In genomic region chr2:96527990-96528679, GRCh38 we compare ENCODE assay signal across 8 cellular contexts. TPM values are rescaled to one million over a fixed set of nuclear protein-coding genes. Genes with fewer than 3 reads are reported as not detected.
DNase-seq lines count a peak whose midpoint lies in the region; ATAC-seq and TF ChIP-seq lines count a peak whose summit lies in the region.

No MANE protein-coding gene starts in this region.

- no peak overlapping the region for H2AK5ac ChIP-seq in IMR-90 (ENCODE audit: low read depth, low read length)

- 40% methylated on average over 4 of the region's 13 CpGs; no CpG with 5 or more reads in 1 of the 2 experiments for WGBS in IMR-90 (ENCODE audit: extremely low coverage in 2 of 2, insufficient read length in 1 of 2), 2 experiments
- WGBS in psoas muscle, 3 donors: 15 to 24% (median 20%) methylated on average over 13 of the region's 13 CpGs

- H3K36me3 ChIP-seq in IMR-90 (ENCODE audit: control insufficient read depth, insufficient read depth, low read length) (no peaks in the 10 kb centered on the region), psoas muscle (ENCODE audit: insufficient read depth in 1 of 2, low read depth in 1 of 2) (no peaks in the 10 kb centered on the region)

- peak overlapping the region; percentile 6 for H2AK9ac ChIP-seq in IMR-90 (replicated peaks; ENCODE audit: low read depth, low read length, poor library complexity)

- H2BK120ac ChIP-seq in IMR-90 (ENCODE audit: low read depth, low read length): peak overlapping the region; percentile 3

- CTCF ChIA-PET in IMR-90 (lab: Yijun Ruan, JAX): interaction anchor here (1.0 kb wide), 1 partner anchor 16 kb away, joined by 3 read pairs; no protein-coding TSS in a partner anchor

- dilution Hi-C loops in IMR-90 (cut with HindIII; ENCODE audit: low sequenced_read_pairs, unreplicated experiment): no loop called here

- H3K27me3 ChIP-seq in IMR-90 (ENCODE audit: control insufficient read depth, insufficient read depth, low read length): peaks cover 20% of the 10 kb centered on the region
- H3K27me3 ChIP-seq in psoas muscle (ENCODE audit: insufficient read depth in 3 of 3, low read length in 2 of 3): no peaks in the 10 kb centered on the region

- intact Hi-C loops in IMR-90 (cut with micrococcal nuclease) (no loop called here), psoas muscle (cut with DNase I) (loop anchor here in 1 of 2 donors (1.0 kb wide), 1 partner anchor 12 kb away; no protein-coding TSS in a partner anchor)

- peaks cover 9% of the 10 kb centered on the region for H3K9me1 ChIP-seq in IMR-90 (ENCODE audit: insufficient read depth, low read length)

- no peak for TF ChIP-seq RAD21 in IMR-90 (IDR thresholded peaks at IDR 0.05; ENCODE audit: low read length)

- peak overlapping the region; percentile 64 for H2AFZ ChIP-seq in IMR-90 (replicated peaks; ENCODE audit: low read length, poor library complexity)

- no peaks in the 10 kb centered on the region for H4K20me1 ChIP-seq in IMR-90 (ENCODE audit: insufficient read depth, low read length)

- in situ Hi-C loops in IMR-90 (cut with MboI; ENCODE audit: low sequenced_read_pairs): no loop called here

- peak overlapping the region; percentile 36 for H4K5ac ChIP-seq in IMR-90 (ENCODE audit: low read depth, low read length)

- no peaks in the 10 kb centered on the region for H3K9me3 ChIP-seq in IMR-90 (ENCODE audit: control insufficient read depth, insufficient read depth, low read length)
- no peaks in the 10 kb centered on the region for H3K9me3 ChIP-seq in psoas muscle

- TF ChIP-seq CTCF in AG09309 (IDR thresholded peaks at IDR 0.05; ENCODE audit: control insufficient read depth, insufficient read depth, low read depth, low read length, missing control alignments): no peak
- no peak for TF ChIP-seq CTCF in IMR-90 (conservative IDR thresholded peaks at IDR 0.05; ENCODE audit: low read depth, low read length)
- TF ChIP-seq CTCF in foreskin fibroblast (IDR thresholded peaks at IDR 0.05; ENCODE audit: low read depth, low read length): no peak
- no peak for TF ChIP-seq CTCF in psoas muscle (IDR thresholded peaks at IDR 0.05)

- peak overlapping the region; percentile 43 for H3K4ac ChIP-seq in IMR-90 (ENCODE audit: low read depth, low read length)

- no peak for TF ChIP-seq POLR2A in IMR-90 (IDR thresholded peaks at IDR 0.05; ENCODE audit: low read depth, low read length)

- no peaks in the 10 kb centered on the region; a peak in 1 of 4 replicates for H3K79me1 ChIP-seq in IMR-90 (ENCODE audit: low read depth in 1 of 2, low read length in 2 of 2)

- peak overlapping the region; percentile 46; the same call in 1 of the 2 replicates for H3K27ac ChIP-seq in IMR-90 (ENCODE audit: insufficient read depth, low read length)
- H3K27ac ChIP-seq in psoas muscle: peak overlapping the region; percentile 81

- DNase-seq in AG09309 (ENCODE audit: low read depth): no peak
- peak; percentile 60 for DNase-seq in IMR-90
- peak; percentile 42 for DNase-seq in activated T-cell treated with anti-CD3 and anti-CD28 coated beads for 4 hours
- DNase-seq in foreskin fibroblast: peak; percentile 24 to 60
- peak; percentile 49 to 71 for DNase-seq in psoas muscle
- no peak for DNase-seq in NCI-H2227 treated with DMSO at 0.1 percent for 48 hours (lab: John Stamatoyannopoulos, UW)

- ATAC-seq in IMR-90 (ENCODE audit: low read depth) (peak; percentile 5; the same call in 1 of the 2 replicates), psoas muscle (peak in 2 of 4 donors; percentile 15 to 38), GM21723 (IDR thresholded peaks at IDR 0.05; ENCODE audit: unreplicated experiment) (no peak), GM21737 (IDR thresholded peaks at IDR 0.05; ENCODE audit: unreplicated experiment) (no peak)

- BruUV-seq in IMR-90 (replicated peaks; lab: Mats Ljungman, UMichigan): no TSS peak

- no peak overlapping the region for H2BK20ac ChIP-seq in IMR-90 (ENCODE audit: low read depth, low read length)

- peak overlapping the region; percentile 40 for H3K4me3 ChIP-seq in AG09309 (ENCODE audit: control insufficient read depth, low read depth, low read length)
- peak overlapping the region; percentile 25; the same call in 1 of the 2 replicates for H3K4me3 ChIP-seq in IMR-90 (ENCODE audit: insufficient read depth, low read depth, low read length)
- peak overlapping the region; percentile 23 to 27 for H3K4me3 ChIP-seq in foreskin fibroblast (ENCODE audit: low read depth in 1 of 2, low read length in 2 of 2)
- peak overlapping the region; percentile 68 for H3K4me3 ChIP-seq in psoas muscle

- peak overlapping the region; percentile 90 for H3K4me2 ChIP-seq in IMR-90 (ENCODE audit: low read depth, low read length)

- no peak overlapping the region for H3K14ac ChIP-seq in IMR-90 (replicated peaks; ENCODE audit: low read depth, low read length)

- no peak overlapping the region for H2BK15ac ChIP-seq in IMR-90 (ENCODE audit: low read depth, low read length)

- no peak overlapping the region; the same call in 1 of the 2 replicates for H4K91ac ChIP-seq in IMR-90 (ENCODE audit: insufficient read depth, low read depth, low read length)

- no peak overlapping the region for H3K56ac ChIP-seq in IMR-90 (ENCODE audit: extremely low read depth, insufficient read depth, low read length)

- H2BK5ac ChIP-seq in IMR-90 (ENCODE audit: low read depth, low read length, poor library complexity, severe bottlenecking): no peak overlapping the region

- peak overlapping the region in 1 of 2 experiments; percentile 61; a peak in 3 of 4 replicates for H4K8ac ChIP-seq in IMR-90 (ENCODE audit: low read depth in 2 of 2, low read length in 2 of 2)

- peak overlapping the region; percentile 38; the same call in 1 of the 2 replicates for H3K18ac ChIP-seq in IMR-90 (ENCODE audit: low read depth, low read length)

- H3K4me1 ChIP-seq in IMR-90 (ENCODE audit: control insufficient read depth, insufficient read depth, low read length): peaks cover 29% of the 10 kb centered on the region
- peaks cover 41% of the 10 kb centered on the region for H3K4me1 ChIP-seq in psoas muscle

- H3K23ac ChIP-seq in IMR-90 (ENCODE audit: low read depth, low read length): 0 out of 2 replicates have a peak overlapping the region, but pooled peaks have one; percentile 17

- POLR2A ChIA-PET in IMR-90 (lab: Charles Lee; ENCODE audit: unreplicated experiment): no interaction called here

- H3K9ac ChIP-seq in IMR-90 (ENCODE audit: low read depth, low read length): peak overlapping the region; percentile 36

TF ChIP-seq in IMR-90, 13 proteins besides CTCF, POLR2A, EP300 and RAD21:
- no peak for TF ChIP-seq SMC3 (IDR thresholded peaks at IDR 0.05; ENCODE audit: low read depth, low read length)
- TF ChIP-seq ELK1 (IDR thresholded peaks at IDR 0.05; ENCODE audit: borderline replicate concordance, low read depth, low read length): no peak
- peak; percentile 48; the same call in 1 of the 2 replicates for TF ChIP-seq CEBPB (IDR thresholded peaks at IDR 0.05; ENCODE audit: low read depth, low read length)
- TF ChIP-seq BHLHE40 (IDR thresholded peaks at IDR 0.05; ENCODE audit: low read depth, low read length): 0 out of 2 replicates have a peak, but pooled peaks have one; percentile 11
- TF ChIP-seq FOS (IDR thresholded peaks at IDR 0.05; ENCODE audit: low read depth, low read length): no peak

RNA-seq across cellular contexts. Expression of gene ARID5A, which starts 8.4 kb away (rescaled TPM):
- 2.2 and 2.3 TPM in 2 replicates for total RNA-seq in IMR-90 (2012; rRNA removed)
- 6.7 and 7.2 TPM in 2 replicates for polyA plus RNA-seq in IMR-90 (2012; rRNA removed)
- 4.4 and 7.1 TPM in 2 replicates for polyA plus RNA-seq in IMR-90 (2012; cell fraction: cytosol; rRNA removed)
- 9.5 and 20.2 TPM in 2 replicates for polyA plus RNA-seq in IMR-90 (2012; cell fraction: nucleus; rRNA removed; ENCODE audit: low replicate concordance)
- total RNA-seq in psoas muscle: 10 to 100 TPM; 25.7 to 73.6 (median 37.8) TPM
- 10 to 100 TPM; 12.9 to 29.9 (median 18.2) TPM for polyA plus RNA-seq in psoas muscle

RNA-seq across cellular contexts. Expression of gene NEURL3, which starts 23.0 kb away (rescaled TPM):
- total RNA-seq in IMR-90 (2012; rRNA removed) (not detected in 2 replicates), psoas muscle (under 1 TPM in 1 of 4 donors, not detected in 3; 0.59 TPM)
- polyA plus RNA-seq in IMR-90 (2012; rRNA removed) (not detected in 2 replicates), psoas muscle (under 1 TPM in 2 of 3 donors, not detected in 1; 0.09 TPM)
- not detected in 2 replicates for polyA plus RNA-seq in IMR-90 (2012; cell fraction: cytosol; rRNA removed)
- 0.06 TPM in 1 of 2 replicates, not detected in the other for polyA plus RNA-seq in IMR-90 (2012; cell fraction: nucleus; rRNA removed; ENCODE audit: low replicate concordance)

Comparison
In these comparisons a context has a peak if more than half of its experiments do, and no peak if none do; other contexts are left out.
1. DNase-seq: peak in IMR-90 (single experiment), activated T-cell treated with anti-CD3 and anti-CD28 coated beads for 4 hours (single experiment), foreskin fibroblast (2 of 2) and psoas muscle (2 of 2); none in AG09309 (single experiment) and NCI-H2227 treated with DMSO at 0.1 percent for 48 hours (single experiment).
2. Peak in every context shown above with its lines, with median percentiles within 50 percentile points of each other: H3K4me3 ChIP-seq.